Comparison of ENCODE assay signal across 1 cellular context in genomic region chr13:102773441-102774209, GRCh38.
A peak's percentile ranks its signal among the peaks of the same experiment; 100 is the strongest.
TF ChIP-seq lines count a peak whose summit lies in the region.

Gene TEX30, minus strand, starts transcription at chr13:102773786. Its CDS starts 3,760 bp downstream, at chr13:102770026.

TF ChIP-seq in IMR-90, 13 proteins besides CTCF, POLR2A, EP300 and RAD21 (continued from another document):
- peak; percentile 38; the same call in 1 of the 2 replicates for TF ChIP-seq CEBPB (IDR thresholded peaks at IDR 0.05; ENCODE audit: low read depth, low read length)
- no peak for TF ChIP-seq ELK1 (IDR thresholded peaks at IDR 0.05; ENCODE audit: borderline replicate concordance, low read depth, low read length)
- peak; percentile 83 for TF ChIP-seq MXI1 (IDR thresholded peaks at IDR 0.05; ENCODE audit: borderline replicate concordance, low read depth, low read length)
- no peak for TF ChIP-seq RCOR1 (IDR thresholded peaks at IDR 0.05; ENCODE audit: insufficient replicate concordance, low read length)
TF ChIP-seq in IMR-90: peak in this region for 3.
